20 cellular contexts compared by ENCODE assay signal in the genomic region with DNA sequence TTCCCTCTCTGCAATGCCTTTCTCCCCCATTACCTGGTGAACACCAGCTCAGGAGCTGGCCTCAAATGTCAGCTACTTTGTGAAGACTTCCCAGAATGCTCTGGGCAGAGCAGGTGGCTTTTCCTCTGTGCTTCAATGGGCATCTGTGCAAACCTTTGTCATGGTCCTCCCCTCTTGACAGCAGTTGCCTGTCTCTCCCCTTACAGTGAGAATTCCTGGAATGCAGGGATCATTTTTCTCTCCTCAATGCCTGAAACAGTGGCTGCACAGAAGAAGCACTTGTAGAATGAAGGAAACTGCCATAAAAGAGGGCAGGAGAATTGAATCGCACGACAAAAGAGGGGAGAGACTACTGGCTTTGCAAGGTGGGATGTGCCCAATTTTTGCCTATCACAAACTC.
"Had no signal": no experiment of that assay in that cellular context is flagged by ENCODE, and none has a peak within 500 bp of the region (broad histone marks: within the 10 kb centered on the region; RNA-seq: fewer than 3 reads in every experiment).

No MANE protein-coding gene starts in this region.

- H3K9me3 Mint-ChIP-seq: endodermal cell; immature natural killer cell; memory B cell; natural killer cell treated with Interleukin-12 subunit alpha and Interleukin-12 subunit beta and Interleukin-15 and Interleukin-18, amount 100 ng/mL, for 72 hours; stimulated activated naive CD8-positive, alpha-beta T cell treated with anti-CD3 and anti-CD28 coated beads, Interleukin-15, amount 100 ng/mL, for 72 hours had no signal

- H3K36me3 Mint-ChIP-seq: immature natural killer cell; memory B cell; natural killer cell treated with Interleukin-12 subunit alpha and Interleukin-12 subunit beta and Interleukin-15 and Interleukin-18, amount 100 ng/mL, for 72 hours; stimulated activated naive B cell treated with anti-CD40 and anti-IgM and Interleukin-4, amounts not matched to agents 10 μg/mL and 1 μg/mL and 100 μg/mL, for 72 hours had no signal

- H3K4me1 Mint-ChIP-seq: endodermal cell; immature natural killer cell; memory B cell; stimulated activated naive B cell treated with anti-CD40 and anti-IgM and Interleukin-4, amounts not matched to agents 10 μg/mL and 1 μg/mL and 100 μg/mL, for 72 hours; stimulated activated naive CD8-positive, alpha-beta T cell treated with anti-CD3 and anti-CD28 coated beads, Interleukin-15, amount 100 ng/mL, for 72 hours had no signal

- H3K4me1 ChIP-seq: left ventricle myocardium inferior, lower lobe of right lung, testis, transverse colon had no signal

- DNase-seq: effector CD4-positive, alpha-beta T cell; endodermal cell; foreskin keratinocyte; immature natural killer cell; left ventricle myocardium inferior; lower lobe of right lung; midbrain; stimulated activated CD4-positive, alpha-beta T cell treated with anti-CD3 and anti-CD28 coated beads, Interleukin-2, amount 100 ng/mL, for 24 hours; stimulated activated CD4-positive, alpha-beta T cell treated with anti-CD3 and anti-CD28 coated beads, Interleukin-4, amount 100 ng/mL, for 4 hours; stimulated activated naive B cell treated with anti-CD40 and anti-IgM and Interleukin-4, amounts not matched to agents 10 μg/mL and 1 μg/mL and 100 μg/mL, for 72 hours; stimulated activated naive CD8-positive, alpha-beta T cell treated with anti-CD3 and anti-CD28 coated beads, Interleukin-15, amount 100 ng/mL, for 72 hours; testis; transverse colon had no signal

- H3K4me3 Mint-ChIP-seq: endodermal cell; immature natural killer cell; memory B cell; natural killer cell treated with Interleukin-12 subunit alpha and Interleukin-12 subunit beta and Interleukin-15 and Interleukin-18, amount 100 ng/mL, for 72 hours; stimulated activated naive B cell treated with anti-CD40 and anti-IgM and Interleukin-4, amounts not matched to agents 10 μg/mL and 1 μg/mL and 100 μg/mL, for 72 hours; stimulated activated naive CD8-positive, alpha-beta T cell treated with anti-CD3 and anti-CD28 coated beads, Interleukin-15, amount 100 ng/mL, for 72 hours had no signal

- H3K4me3 ChIP-seq: coronary artery, left ventricle myocardium inferior, lower lobe of right lung, skin epidermis, testis, transverse colon had no signal

- H3K9me3 ChIP-seq: left ventricle myocardium inferior, lower lobe of right lung, testis, transverse colon had no signal

- H3K36me3 ChIP-seq: left ventricle myocardium inferior, lower lobe of right lung, transverse colon had no signal

- H3K27ac Mint-ChIP-seq: endodermal cell; immature natural killer cell; memory B cell; natural killer cell treated with Interleukin-12 subunit alpha and Interleukin-12 subunit beta and Interleukin-15 and Interleukin-18, amount 100 ng/mL, for 72 hours; stimulated activated naive B cell treated with anti-CD40 and anti-IgM and Interleukin-4, amounts not matched to agents 10 μg/mL and 1 μg/mL and 100 μg/mL, for 72 hours; stimulated activated naive CD8-positive, alpha-beta T cell treated with anti-CD3 and anti-CD28 coated beads, Interleukin-15, amount 100 ng/mL, for 72 hours had no signal

- FAIRE-seq: endothelial cell of umbilical vein, keratinocyte had no signal

- ATAC-seq: foreskin keratinocyte; lower lobe of right lung; natural killer cell treated with Interleukin-12 subunit alpha and Interleukin-12 subunit beta and Interleukin-15 and Interleukin-18, amount 100 ng/mL, for 72 hours; sciatic nerve; stimulated activated naive B cell treated with anti-CD40 and anti-IgM and Interleukin-4, amounts not matched to agents 10 μg/mL and 1 μg/mL and 100 μg/mL, for 72 hours; stimulated activated naive CD8-positive, alpha-beta T cell treated with anti-CD3 and anti-CD28 coated beads, Interleukin-15, amount 100 ng/mL, for 72 hours had no signal

- H3K27me3 ChIP-seq: foreskin keratinocyte, testis, transverse colon had no signal

- H3K27ac ChIP-seq: coronary artery, foreskin keratinocyte, left ventricle myocardium inferior, lower lobe of right lung, skin epidermis, testis, transverse colon had no signal
